1 cellular context compared by ENCODE assay signal in genomic region chr9:97921959-97922905, GRCh38.
TF ChIP-seq lines count a peak whose summit lies in the region.

TRMO (minus strand) TSS chr9:97922500; CDS start chr9:97922493, 7 bp downstream.

TF ChIP-seq in H1, 55 proteins besides CTCF, POLR2A, EP300 and RAD21:
- peak in 1 of 2 experiments; percentile 91; a peak in 1 of 4 replicates for TF ChIP-seq HDAC2 (IDR thresholded peaks at IDR 0.05; ENCODE audit: borderline replicate concordance in 1 of 2, low read depth in 2 of 2, low read length in 2 of 2)
- TF ChIP-seq CBX5 (IDR thresholded peaks at IDR 0.05; ENCODE audit: low read depth, low read length) = no peak
- TF ChIP-seq NANOG (IDR thresholded peaks at IDR 0.05; ENCODE audit: insufficient read depth, low read depth, low read length, poor library complexity, severe bottlenecking) = no peak
- peak; percentile 66; the same call in 1 of the 2 replicates for TF ChIP-seq GABPA (IDR thresholded peaks at IDR 0.05; ENCODE audit: borderline replicate concordance, insufficient read depth, low read length)
- no peak for TF ChIP-seq BRCA1 (IDR thresholded peaks at IDR 0.05; ENCODE audit: low read depth, low read length)
- peak; percentile 95 for TF ChIP-seq KDM4A (IDR thresholded peaks at IDR 0.05; ENCODE audit: low read depth, low read length, severe bottlenecking)
- no peak for TF ChIP-seq EGR1 (IDR thresholded peaks at IDR 0.05; ENCODE audit: borderline replicate concordance, low read depth, low read length)
- TF ChIP-seq PHF8 (conservative IDR thresholded peaks at IDR 0.05; ENCODE audit: low read depth, low read length) = peak; percentile 94
- 0 out of 2 replicates have a peak, but pooled peaks have one; percentile 24 for TF ChIP-seq CEBPB (IDR thresholded peaks at IDR 0.05; ENCODE audit: low read depth, low read length)
- peak; percentile 98 for TF ChIP-seq MAX (IDR thresholded peaks at IDR 0.05)
- peak; percentile 96 for TF ChIP-seq NRF1 (IDR thresholded peaks at IDR 0.05; ENCODE audit: low read depth, low read length)
- TF ChIP-seq KDM5A (IDR thresholded peaks at IDR 0.05; ENCODE audit: low read length) = peak; percentile 91
- TF ChIP-seq POU5F1 (IDR thresholded peaks at IDR 0.05; ENCODE audit: low read depth, low read length) = no peak
- peak; percentile 97 for TF ChIP-seq CREB1 (IDR thresholded peaks at IDR 0.05)
- peak; percentile 76 for TF ChIP-seq TAF7 (optimal IDR thresholded peaks at IDR 0.05; ENCODE audit: borderline replicate concordance, low read depth, low read length)
- no peak; the same call in 1 of the 2 replicates for TF ChIP-seq MAFK (IDR thresholded peaks at IDR 0.05; ENCODE audit: low read depth, low read length)
- TF ChIP-seq SAP30 (IDR thresholded peaks at IDR 0.05; ENCODE audit: insufficient read depth, insufficient replicate concordance, low read length) = no peak
- TF ChIP-seq TBP (IDR thresholded peaks at IDR 0.05; ENCODE audit: low read depth, low read length) = peak; percentile 86
- TF ChIP-seq SIRT6 (IDR thresholded peaks at IDR 0.05; ENCODE audit: low read length) = no peak
- no peak for TF ChIP-seq EZH2 (IDR thresholded peaks at IDR 0.05; ENCODE audit: low read depth, low read length, severe bottlenecking)
- TF ChIP-seq SUZ12 (IDR thresholded peaks at IDR 0.05; ENCODE audit: low read length) = no peak
- TF ChIP-seq ASH2L (IDR thresholded peaks at IDR 0.05; ENCODE audit: low read length) = no peak
- TF ChIP-seq BCL11A (IDR thresholded peaks at IDR 0.05; ENCODE audit: low read depth in 2 of 2, low read length in 2 of 2) = no peak
- no peak for TF ChIP-seq CHD7 (IDR thresholded peaks at IDR 0.05; ENCODE audit: insufficient replicate concordance, low read length)
- TF ChIP-seq RNF2 (IDR thresholded peaks at IDR 0.05; ENCODE audit: borderline replicate concordance, low read depth, low read length, missing control alignments, poor library complexity, severe bottlenecking) = no peak
- no peak for TF ChIP-seq HDAC6 (IDR thresholded peaks at IDR 0.05; ENCODE audit: low read depth, low read length)
- TF ChIP-seq RFX5 (IDR thresholded peaks at IDR 0.05; ENCODE audit: borderline replicate concordance, low read depth, low read length) = no peak
- TF ChIP-seq GTF2F1 (IDR thresholded peaks at IDR 0.05; ENCODE audit: borderline replicate concordance, low read depth, low read length) = 0 out of 2 replicates have a peak, but pooled peaks have one; percentile 48
- TF ChIP-seq CHD2 (IDR thresholded peaks at IDR 0.05; ENCODE audit: low read length) = no peak
- peak; percentile 49; the same call in 1 of the 2 replicates for TF ChIP-seq TEAD4 (IDR thresholded peaks at IDR 0.05; ENCODE audit: low read depth, low read length)
- no peak for TF ChIP-seq RXRA (IDR thresholded peaks at IDR 0.05; ENCODE audit: insufficient read depth, low read depth, low read length)
- no peak for TF ChIP-seq BACH1 (IDR thresholded peaks at IDR 0.05; ENCODE audit: low read length)
- peak; percentile 100 for TF ChIP-seq USF2 (IDR thresholded peaks at IDR 0.05; ENCODE audit: low read length)
- TF ChIP-seq SP1 (IDR thresholded peaks at IDR 0.05; ENCODE audit: low read depth, low read length) = 0 out of 2 replicates have a peak, but pooled peaks have one; percentile 19
- TF ChIP-seq JUND (IDR thresholded peaks at IDR 0.05; ENCODE audit: low read length) = peak; percentile 100
- no peak for TF ChIP-seq KDM1A (IDR thresholded peaks at IDR 0.05; ENCODE audit: borderline replicate concordance, low read length)
- peak; percentile 73 to 95 for TF ChIP-seq SIN3A (conservative IDR thresholded peaks at IDR 0.05 in 1 of 2, IDR thresholded peaks at IDR 0.05 in 1 of 2; ENCODE audit: low read depth in 1 of 2, low read length in 2 of 2)
- peak; percentile 99 for TF ChIP-seq SP4 (IDR thresholded peaks at IDR 0.05; ENCODE audit: low read length)
- no peak for TF ChIP-seq CBX8 (IDR thresholded peaks at IDR 0.05; ENCODE audit: borderline replicate concordance, low read depth, low read length)
- peak; percentile 99 for TF ChIP-seq ATF3 (IDR thresholded peaks at IDR 0.05; ENCODE audit: insufficient read depth, low read depth, low read length)
- peak; percentile 97 for TF ChIP-seq JUN (IDR thresholded peaks at IDR 0.05; ENCODE audit: low read depth, low read length)
- TF ChIP-seq SIX5 (IDR thresholded peaks at IDR 0.05; ENCODE audit: low read depth, low read length) = no peak
- peak; percentile 97 for TF ChIP-seq E2F6 (IDR thresholded peaks at IDR 0.05)
- TF ChIP-seq POLR2AphosphoS5 (IDR thresholded peaks at IDR 0.05; ENCODE audit: low read depth, low read length) = peak; percentile 87
- no peak for TF ChIP-seq RBBP5 (IDR thresholded peaks at IDR 0.05; ENCODE audit: borderline replicate concordance, low read depth, low read length)
- peak; percentile 26; the same call in 1 of the 2 replicates for TF ChIP-seq YY1 (IDR thresholded peaks at IDR 0.05; ENCODE audit: low read depth, low read length)
- TF ChIP-seq TAF1 (IDR thresholded peaks at IDR 0.05; ENCODE audit: low read depth, low read length) = peak; percentile 64; the same call in 1 of the 2 replicates
- no peak for TF ChIP-seq FOSL1 (IDR thresholded peaks at IDR 0.05; ENCODE audit: insufficient read depth, low read depth, low read length)
- TF ChIP-seq ATF2 (IDR thresholded peaks at IDR 0.05; ENCODE audit: low read length) = peak; percentile 100
- no peak for TF ChIP-seq CHD1 (IDR thresholded peaks at IDR 0.05; ENCODE audit: low read depth, low read length)
